Comparison of ENCODE assay signal across 9 cellular contexts in the genomic region with DNA sequence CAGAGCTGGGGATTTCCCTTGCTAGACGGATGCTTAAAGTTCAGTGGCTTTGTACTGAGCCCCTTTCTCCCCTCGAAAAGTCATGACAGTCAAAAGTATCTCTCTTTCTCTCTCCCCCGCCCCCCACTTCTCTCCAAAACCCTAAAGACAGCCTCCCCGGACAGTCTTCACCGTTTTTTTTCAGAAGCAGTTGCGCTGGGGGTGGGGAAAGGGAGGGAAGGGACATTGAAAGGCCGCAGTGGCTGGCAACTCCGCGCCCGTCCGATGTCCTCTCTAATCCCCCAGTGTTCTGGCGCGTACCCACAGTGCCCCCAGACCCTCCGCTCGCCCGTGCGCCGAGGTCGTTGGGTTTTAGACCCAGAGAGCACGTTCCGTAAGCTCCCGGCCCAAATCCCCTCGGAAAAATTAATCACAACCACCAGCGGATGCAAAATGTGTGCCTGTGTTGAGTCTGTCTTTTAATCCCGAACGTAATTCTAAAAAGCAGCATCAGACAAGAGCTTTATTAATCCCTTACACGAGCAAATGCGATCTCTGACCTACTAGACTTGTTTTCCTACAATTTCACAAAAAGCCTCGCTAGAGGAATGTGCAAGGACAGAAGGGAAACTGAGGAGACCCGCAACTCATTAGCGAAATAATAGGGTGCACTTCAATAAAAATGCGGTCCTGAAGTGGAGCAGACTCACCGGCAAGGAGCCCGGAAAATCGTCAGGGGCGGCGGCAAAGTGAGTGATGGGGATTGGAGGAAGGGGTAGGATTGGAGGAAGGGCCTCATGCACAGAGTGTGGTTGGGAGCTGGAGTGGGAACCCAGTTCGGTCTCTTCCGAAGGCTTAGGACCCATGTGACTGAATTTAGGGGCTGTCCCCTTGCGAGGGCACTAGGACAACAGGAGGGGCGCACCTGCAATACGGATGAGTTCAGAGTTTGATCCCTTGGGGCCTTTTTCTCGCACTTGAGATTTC. TPM values are rescaled to one million over a fixed set of nuclear protein-coding genes. Genes with fewer than 3 reads are reported as not detected.
DNase-seq lines count a peak whose midpoint lies in the region; ATAC-seq and TF ChIP-seq lines count a peak whose summit lies in the region.
"Had no signal": no experiment of that assay in that cellular context is flagged by ENCODE, and none has a peak within 500 bp of the region (broad histone marks: within the 10 kb centered on the region; RNA-seq: fewer than 3 reads in every experiment).

No MANE protein-coding gene starts in this region.

- intact Hi-C loops in CD4-positive, alpha-beta T cell (cut with DNase I, micrococcal nuclease), result loop anchor here (1.0 to 10.0 kb wide), 8 partner anchors 12 to 1410 kb away; a partner anchor contains a TSS
- intact Hi-C loops in right lobe of liver (cut with DNase I), result no loop called here
- intact Hi-C loops in tibial artery (cut with DNase I; ENCODE audit: low total_unique reads), result loop anchor here (10.0 kb wide), 1 partner anchor 110 kb away; a partner anchor contains a TSS

- CTCF ChIA-PET in CD4-positive, alpha-beta T cell (lab: Charles Lee), result interaction anchor here (0.8 to 5.4 kb wide), 15 partner anchors 11 to 126 kb away, joined by 3 to 53 read pairs (median 4); a partner anchor contains a TSS

- no peaks in the 10 kb centered on the region for H3K27me3 Mint-ChIP-seq in CD4-positive, alpha-beta T cell

- no peak overlapping the region for H3K9ac ChIP-seq in HUES64 (ENCODE audit: low read depth, low read length)

- no peak for ATAC-seq in CD4-positive, alpha-beta T cell (ENCODE audit: poor library complexity)
- ATAC-seq in right lobe of liver (no peak), GM18867 (IDR thresholded peaks at IDR 0.05; ENCODE audit: unreplicated experiment) (no peak), HG02852 (IDR thresholded peaks at IDR 0.05; ENCODE audit: unreplicated experiment) (no peak)
- ATAC-seq: K562 had no signal

- TF ChIP-seq CTCF in CD4-positive, alpha-beta T cell (IDR thresholded peaks at IDR 0.05), result no peak
- TF ChIP-seq CTCF in astrocyte of the cerebellum (IDR thresholded peaks at IDR 0.05; ENCODE audit: low read depth, low read length, missing control alignments) (no peak), right lobe of liver (IDR thresholded peaks at IDR 0.05) (no peak), tibial artery (IDR thresholded peaks at IDR 0.05) (no peak)

- H3K36me3 ChIP-seq in HUES64 (ENCODE audit: insufficient read depth, low read length), result no peaks in the 10 kb centered on the region
- H3K36me3 ChIP-seq in right lobe of liver, result no peaks in the 10 kb centered on the region
- no peaks in the 10 kb centered on the region for H3K36me3 ChIP-seq in tibial artery

- peak in 1 of 10 experiments; percentile 29 for DNase-seq in CD4-positive, alpha-beta T cell
- DNase-seq in astrocyte of the cerebellum (ENCODE audit: low read depth) (no peak), right lobe of liver (no peak), tibial artery (peak in 1 of 2 donors; percentile 28), MV-4-11 (lab: John Stamatoyannopoulos, UW) (no peak)

- H3K4me3 ChIP-seq in HUES64 (ENCODE audit: low read length) (peak overlapping the region; percentile 71), astrocyte of the cerebellum (ENCODE audit: low read depth, low read length) (peak overlapping the region; percentile 89), right lobe of liver (peak overlapping the region; percentile 46 to 56 (median 47)), tibial artery (peak overlapping the region; percentile 67 to 86)
- H3K4me3 ChIP-seq: K562 had no signal

- POLR2A ChIA-PET in CD4-positive, alpha-beta T cell (lab: Charles Lee), result interaction anchor here (0.9 to 7.5 kb wide), 12 partner anchors 9 to 120 kb away, joined by 3 to 111 read pairs (median 4); a partner anchor contains a TSS

- H3K36me3 Mint-ChIP-seq in CD4-positive, alpha-beta T cell (ENCODE audit: low read depth), result peaks cover 13% of the 10 kb centered on the region

- H3K27ac Mint-ChIP-seq in CD4-positive, alpha-beta T cell, result peak overlapping the region; percentile 94

- in situ Hi-C loops in astrocyte of the cerebellum (cut with HindIII; ENCODE audit: low sequenced_read_pairs), result no loop called here

- WGBS in HUES64, result 2% methylated on average over 43 of the region's 43 CpGs
- WGBS in right lobe of liver (ENCODE audit: insufficient coverage, low coverage, low lambda C conversion rate, missing lambda C conversion rate), result 5% methylated on average over 36 of the region's 43 CpGs

- no peaks in the 10 kb centered on the region for H3K27me3 ChIP-seq in CD4-positive, alpha-beta T cell (ENCODE audit: control insufficient read depth, insufficient read depth, low read length)
- H3K27me3 ChIP-seq in HUES64 (ENCODE audit: insufficient read depth, low read length) (peaks cover 99% of the 10 kb centered on the region), right lobe of liver (peaks cover 5 to 32% of the 10 kb centered on the region in 2 donors), tibial artery (peaks cover 0 to 27% of the 10 kb centered on the region in 2 donors)

- no peak for TF ChIP-seq POLR2A in right lobe of liver (IDR thresholded peaks at IDR 0.05)

- no peaks in the 10 kb centered on the region for H3K9me3 ChIP-seq in CD4-positive, alpha-beta T cell (ENCODE audit: control insufficient read depth, low read length)
- H3K9me3 ChIP-seq in HUES64 (ENCODE audit: insufficient read depth, low read depth, low read length), result no peaks in the 10 kb centered on the region
- no peaks in the 10 kb centered on the region for H3K9me3 ChIP-seq in right lobe of liver
- H3K9me3 ChIP-seq in tibial artery, result no peaks in the 10 kb centered on the region

- H3K27ac ChIP-seq in CD4-positive, alpha-beta T cell (ENCODE audit: low read depth, low read length), result peak overlapping the region; percentile 85
- no peak overlapping the region for H3K27ac ChIP-seq in HUES64 (ENCODE audit: low read depth, low read length)
- no peak overlapping the region for H3K27ac ChIP-seq in right lobe of liver
- peak overlapping the region; percentile 74 to 81 for H3K27ac ChIP-seq in tibial artery

- peaks cover 59% of the 10 kb centered on the region for H3K4me1 Mint-ChIP-seq in CD4-positive, alpha-beta T cell (ENCODE audit: low read depth)

- no peaks in the 10 kb centered on the region for H3K9me3 Mint-ChIP-seq in CD4-positive, alpha-beta T cell

- H3K4me3 Mint-ChIP-seq in CD4-positive, alpha-beta T cell, result peak overlapping the region; percentile 100

- peaks cover 13% of the 10 kb centered on the region for H3K4me1 ChIP-seq in HUES64 (ENCODE audit: insufficient read depth, low read length)
- H3K4me1 ChIP-seq in right lobe of liver, result peaks cover 0 to 24% (median 7%) of the 10 kb centered on the region in 4 donors
- H3K4me1 ChIP-seq in tibial artery, result peaks cover 0 to 59% (median 35%) of the 10 kb centered on the region in 4 donors

RNA-seq across cellular contexts. Expression of a gene that starts 12.2 kb away (rescaled TPM):
- 1 to 10 TPM; 4.2 to 5.1 TPM for total RNA-seq in CD4-positive, alpha-beta T cell
- polyA plus RNA-seq in HUES64 (2013, experiment 1 of 2), result 0.35 TPM
- polyA plus RNA-seq in HUES64 (2013, experiment 2 of 2), result 0.06 TPM
- total RNA-seq in right lobe of liver, result under 1 TPM in 5 of 6 experiments, not detected in 1; 0.07 to 0.37 (median 0.12) TPM
- polyA plus RNA-seq: K562 had no signal

Comparison
In these comparisons a context has a peak if more than half of its experiments do, and no peak if none do; other contexts are left out.
1. H3K27ac ChIP-seq: peak in CD4-positive, alpha-beta T cell (single experiment) and tibial artery (2 of 2); none in HUES64 (single experiment) and right lobe of liver (0 of 3).
2. intact Hi-C loops: an anchor here in CD4-positive, alpha-beta T cell (1.0 to 10.0 kb wide) and tibial artery (10.0 kb wide); none called in right lobe of liver.
3. Peak in every context shown above with its lines, with median percentiles within 50 percentile points of each other: H3K4me3 ChIP-seq.